In genomic region chr21:41835711-41836154, GRCh38 we compare ENCODE assay signal across 23 cellular contexts. TPM values are rescaled to one million over a fixed set of nuclear protein-coding genes. Genes with fewer than 3 reads are reported as not detected.
A peak's percentile ranks its signal among the peaks of the same experiment; 100 is the strongest.
DNase-seq lines count a peak whose midpoint lies in the region; ATAC-seq and TF ChIP-seq lines count a peak whose summit lies in the region.
"Had no signal": no experiment of that assay in that cellular context is flagged by ENCODE, and none has a peak within 500 bp of the region (broad histone marks: within the 10 kb centered on the region; RNA-seq: fewer than 3 reads in every experiment).

No MANE protein-coding gene starts in this region.

- no TSS peak for BruUV-seq in OCI-LY7 (replicated peaks; lab: Mats Ljungman, UMichigan)

- peaks cover 72% of the 10 kb centered on the region for H3K4me1 ChIP-seq in OCI-LY7 (ENCODE audit: insufficient read depth, low read length, poor library complexity, severe bottlenecking)
- H3K4me1 ChIP-seq in iPS-20b (ENCODE audit: insufficient read depth, low read length), result peaks cover 12% of the 10 kb centered on the region; the same call in 1 of the 2 replicates
- H3K4me1 ChIP-seq in upper lobe of right lung, result no peaks in the 10 kb centered on the region
- H3K4me1 ChIP-seq in body of pancreas, result no peaks in the 10 kb centered on the region
- H3K4me1 ChIP-seq: pancreas, SJCRH30 had no signal

- intact Hi-C loops in OCI-LY7 (cut with micrococcal nuclease; ENCODE audit: unreplicated experiment) (no loop called here), upper lobe of right lung (cut with DNase I) (no loop called here), body of pancreas (cut with DNase I) (no loop called here)

- no peak overlapping the region for H3K9ac ChIP-seq in iPS-20b (ENCODE audit: low read depth, low read length)

- H3K27me3 Mint-ChIP-seq in stimulated activated naive CD8-positive, alpha-beta T cell treated with anti-CD3 and anti-CD28 coated beads, Interleukin-15, amount 100 ng/mL, for 72 hours, result no peaks in the 10 kb centered on the region
- H3K27me3 Mint-ChIP-seq: naive B cell had no signal

- H3K36me3 ChIP-seq in OCI-LY7 (ENCODE audit: insufficient read depth, low read length) (peaks cover 78% of the 10 kb centered on the region), iPS-20b (ENCODE audit: insufficient read depth, low read depth, low read length) (peaks cover 34% of the 10 kb centered on the region), upper lobe of right lung (peaks cover 47% of the 10 kb centered on the region), body of pancreas (replicated peaks in 1 of 2; ENCODE audit: insufficient read depth in 1 of 2, low read depth in 2 of 2) (no peaks in the 10 kb centered on the region)

- no peak for TF ChIP-seq CTCF in OCI-LY7 (conservative IDR thresholded peaks at IDR 0.05; ENCODE audit: low read length)
- TF ChIP-seq CTCF in upper lobe of right lung (IDR thresholded peaks at IDR 0.05), result no peak
- TF ChIP-seq CTCF in body of pancreas (IDR thresholded peaks at IDR 0.05), result no peak

- H3K9me3 ChIP-seq in OCI-LY7 (ENCODE audit: low read length), result no peaks in the 10 kb centered on the region
- H3K9me3 ChIP-seq in iPS-20b (ENCODE audit: insufficient read depth, low read depth, low read length), result no peaks in the 10 kb centered on the region
- H3K9me3 ChIP-seq in upper lobe of right lung, result no peaks in the 10 kb centered on the region
- no peaks in the 10 kb centered on the region for H3K9me3 ChIP-seq in body of pancreas
- H3K9me3 ChIP-seq: pancreas, SJCRH30 had no signal

- 77 to 89% methylated on average over 9 to 10 of the region's 10 CpGs for WGBS in body of pancreas, 2 donors

- peak overlapping the region; percentile 90 for H3K4me2 ChIP-seq in OCI-LY7 (ENCODE audit: low read length)

- no peaks in the 10 kb centered on the region for H3K9me2 ChIP-seq in OCI-LY7 (ENCODE audit: insufficient read depth, low read length)

- peak overlapping the region; percentile 27 to 83 for H3K27ac Mint-ChIP-seq in stimulated activated naive CD8-positive, alpha-beta T cell treated with anti-CD3 and anti-CD28 coated beads, Interleukin-15, amount 100 ng/mL, for 72 hours

- H3K4me1 Mint-ChIP-seq in stimulated activated naive CD8-positive, alpha-beta T cell treated with anti-CD3 and anti-CD28 coated beads, Interleukin-15, amount 100 ng/mL, for 72 hours, result no peaks in the 10 kb centered on the region

- H3K27me3 ChIP-seq in iPS-20b (ENCODE audit: insufficient read depth, low read length), result no peaks in the 10 kb centered on the region
- H3K27me3 ChIP-seq in upper lobe of right lung, result no peaks in the 10 kb centered on the region
- no peaks in the 10 kb centered on the region for H3K27me3 ChIP-seq in body of pancreas
- H3K27me3 ChIP-seq: pancreas, SJCRH30 had no signal

- H3K9me3 Mint-ChIP-seq in stimulated activated naive CD8-positive, alpha-beta T cell treated with anti-CD3 and anti-CD28 coated beads, Interleukin-15, amount 100 ng/mL, for 72 hours, result peaks cover under 1 to 1% of the 10 kb centered on the region in 2 donors

- H3K4me3 ChIP-seq in OCI-LY7 (ENCODE audit: low read depth, low read length, poor library complexity, severe bottlenecking) (peak overlapping the region; percentile 43), iPS-20b (ENCODE audit: low read length) (no peak overlapping the region), upper lobe of right lung (no peak overlapping the region), body of pancreas (no peak overlapping the region)
- H3K4me3 ChIP-seq: pancreas, SJCRH30 had no signal

- no peak for DNase-seq in stimulated activated naive CD8-positive, alpha-beta T cell treated with anti-CD3 and anti-CD28 coated beads, Interleukin-15, amount 100 ng/mL, for 72 hours
- DNase-seq in stimulated activated naive CD8-positive, alpha-beta T cell treated with anti-CD3 and anti-CD28 coated beads, Interleukin-15, Interleukin-2, amounts not matched to agents 100 U/mL and 50 U/mL, for 24 hours, result no peak
- DNase-seq in OCI-LY7 (ENCODE audit: low spot score), result peak; percentile 79
- DNase-seq in upper lobe of right lung, result peak; percentile 39
- no peak for DNase-seq in RKO (ENCODE audit: low spot score)
- DNase-seq in activated T-cell treated with anti-CD3 and anti-CD28 coated beads, Interleukin-2, amount 50 U/mL, for 48 hours, result no peak
- DNase-seq in body of pancreas, result no peak
- DNase-seq: activated CD4-positive, alpha-beta T cell treated with anti-CD3 and anti-CD28 coated beads, Interleukin-2, amount 50 U/mL, for 48 hours; activated gamma-delta T cell treated with Interleukin-2 at 50 U/mL for 16 hours; foreskin fibroblast; hippocampal formation; islet precursor cell; mammary epithelial cell; naive B cell; NCI-H2107; NCI-H526 treated with DMSO at 0.1 percent for 48 hours; SJCRH30; stimulated activated CD4-positive, alpha-beta T cell treated with anti-CD3 and anti-CD28 coated beads, Interleukin-15, amount 100 ng/mL, for 24 hours had no signal

- H3K79me2 ChIP-seq in OCI-LY7 (ENCODE audit: insufficient read depth, low read depth, low read length), result no peaks in the 10 kb centered on the region

- H3K27ac ChIP-seq in OCI-LY7 (ENCODE audit: low read depth, low read length, poor library complexity, severe bottlenecking), result peak overlapping the region; percentile 95
- peak overlapping the region; percentile 57 for H3K27ac ChIP-seq in iPS-20b (ENCODE audit: low read length)
- no peak overlapping the region for H3K27ac ChIP-seq in upper lobe of right lung
- no peak overlapping the region for H3K27ac ChIP-seq in body of pancreas
- H3K27ac ChIP-seq: C4-2B, pancreas, SJCRH30 had no signal

- no peak overlapping the region for H2AFZ ChIP-seq in OCI-LY7 (ENCODE audit: low read length)

- TF ChIP-seq POLR2A in body of pancreas (IDR thresholded peaks at IDR 0.05), result no peak

- CTCF ChIA-PET in OCI-LY7 (lab: Charles Lee; ENCODE audit: unreplicated experiment), result no interaction called here

- no peak overlapping the region for H3K4me3 Mint-ChIP-seq in stimulated activated naive CD8-positive, alpha-beta T cell treated with anti-CD3 and anti-CD28 coated beads, Interleukin-15, amount 100 ng/mL, for 72 hours

- POLR2A ChIA-PET in OCI-LY7 (lab: Charles Lee), result interaction anchor here (1.3 to 2.1 kb wide), 3 partner anchors 28 to 42 kb away, joined by 4 to 11 read pairs (median 6); no protein-coding TSS in a partner anchor

- ATAC-seq in stimulated activated naive CD8-positive, alpha-beta T cell treated with anti-CD3 and anti-CD28 coated beads, Interleukin-15, amount 100 ng/mL, for 72 hours, result no peak
- no peak for ATAC-seq in stimulated activated naive CD8-positive, alpha-beta T cell treated with anti-CD3 and anti-CD28 coated beads, Interleukin-15, Interleukin-2, amounts not matched to agents 100 U/mL and 50 U/mL, for 24 hours
- peak; percentile 34 for ATAC-seq in upper lobe of right lung
- no peak for ATAC-seq in body of pancreas
- ATAC-seq: HCT116, pancreas, right cardiac atrium had no signal

- no peaks in the 10 kb centered on the region for H4K20me1 ChIP-seq in OCI-LY7 (ENCODE audit: insufficient read depth, low read length)

RNA-seq across cellular contexts. Expression of gene PRDM15, which starts 43.4 kb away (rescaled TPM):
- 19.7 and 30.5 TPM in 2 replicates for total RNA-seq in OCI-LY7 (2014; rRNA removed; shearing (Covaris generic))
- total RNA-seq in OCI-LY7 (2022) (30.2 and 31.7 TPM in 2 replicates), upper lobe of right lung (7.4 TPM), body of pancreas (1 to 10 TPM; 3.1 to 6.9 TPM)

Comparison
In these comparisons a context has a peak if more than half of its experiments do, and no peak if none do; other contexts are left out.
1. DNase-seq: peak in OCI-LY7 (single experiment) and upper lobe of right lung (single experiment); none in stimulated activated naive CD8-positive, alpha-beta T cell treated with anti-CD3 and anti-CD28 coated beads, Interleukin-15, amount 100 ng/mL, for 72 hours (0 of 2), stimulated activated naive CD8-positive, alpha-beta T cell treated with anti-CD3 and anti-CD28 coated beads, Interleukin-15, Interleukin-2, amounts not matched to agents 100 U/mL and 50 U/mL, for 24 hours (single experiment), RKO (single experiment), activated T-cell treated with anti-CD3 and anti-CD28 coated beads, Interleukin-2, amount 50 U/mL, for 48 hours (0 of 2) and body of pancreas (0 of 4).
2. H3K27ac ChIP-seq: peak in OCI-LY7 (single experiment) and iPS-20b (single experiment); none in upper lobe of right lung (single experiment) and body of pancreas (0 of 4).